ENCODE assay signal across 28 cellular contexts in the genomic region with DNA sequence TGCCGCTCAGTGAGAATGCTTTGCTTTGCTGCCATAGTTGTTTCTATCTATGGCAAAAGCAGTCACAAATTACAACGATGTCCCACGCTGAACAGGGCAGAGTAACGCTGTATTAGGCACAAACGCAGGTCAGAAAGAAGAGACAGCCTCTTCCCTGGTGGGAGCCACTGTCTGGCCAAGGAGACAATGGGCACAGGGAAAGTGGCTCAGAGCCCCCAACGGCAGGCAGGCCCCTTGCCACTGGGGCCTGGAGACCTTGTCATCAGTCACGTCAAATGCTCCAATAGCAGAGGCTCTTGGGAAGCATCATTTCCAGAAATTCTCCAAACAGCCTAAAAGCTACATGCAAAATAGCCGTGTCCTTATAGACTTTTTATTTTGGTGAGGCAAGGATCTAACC.
"Had no signal": no experiment of that assay in that cellular context is flagged by ENCODE, and none has a peak within 500 bp of the region (broad histone marks: within the 10 kb centered on the region; RNA-seq: fewer than 3 reads in every experiment).

No MANE protein-coding gene starts in this region.

- H3K27ac ChIP-seq: adrenal gland, body of pancreas, colonic mucosa had no signal

- H3K4me1 ChIP-seq: adrenal gland, body of pancreas, colonic mucosa had no signal

- DNase-seq: activated CD4-positive, alpha-beta memory T cell treated with anti-CD3 and anti-CD28 coated beads for 36 hours; activated CD4-positive, alpha-beta T cell treated with anti-CD3 and anti-CD28 coated beads for 36 hours; activated CD4-positive, alpha-beta T cell treated with anti-CD3 and anti-CD28 coated beads, Interleukin-2, amount 10 ng/mL, durations not matched to agents 24 days and 14 days; activated CD4-positive, CD25-positive, alpha-beta regulatory T cell; activated CD4-positive, CD25-positive, alpha-beta regulatory T cell treated with anti-CD3 and anti-CD28 coated beads, Interleukin-2, amount 50 U/mL, for 72 hours; activated CD8-positive, alpha-beta memory T cell treated with anti-CD3 and anti-CD28 coated beads, Interleukin-2, amount 10 ng/mL, durations not matched to agents 7 days and 5 days; activated CD8-positive, alpha-beta memory T cell treated with anti-CD3 and anti-CD28 coated beads, Interleukin-2, amount 50 U/mL, for 4 hours; activated CD8-positive, alpha-beta T cell treated with anti-CD3 and anti-CD28 coated beads, Interleukin-2, amount 10 ng/mL, durations not matched to agents 7 days and 5 days; activated effector memory CD4-positive, alpha-beta T cell treated with anti-CD3 and anti-CD28 coated beads, Interleukin-2, amount 50 U/mL, for 16 hours; activated naive CD4-positive, alpha-beta T cell treated with anti-CD3 and anti-CD28 coated beads for 36 hours; activated naive CD8-positive, alpha-beta T cell treated with anti-CD3 and anti-CD28 coated beads for 36 hours; activated naive CD8-positive, alpha-beta T cell treated with anti-CD3 and anti-CD28 coated beads, Interleukin-2, amount 50 U/mL, for 24 hours; activated T-cell treated with anti-CD3 and anti-CD28 coated beads, Interleukin-2, amount 50 U/mL, for 1 hour; activated T-cell treated with anti-CD3 and anti-CD28 coated beads, Interleukin-2, amount 50 U/mL, for 48 hours; adrenal gland; amygdala; body of pancreas; central memory CD4-positive, alpha-beta T cell; cerebellar nuclear complex; colonic mucosa; effector CD8-positive, alpha-beta T cell; foreskin fibroblast; T-helper 1 cell; T-helper 2 cell had no signal

- H3K27me3 ChIP-seq: colonic mucosa had no signal

- ATAC-seq: activated CD4-positive, alpha-beta T cell treated with anti-CD3 and anti-CD28 coated beads for 36 hours; activated CD8-positive, alpha-beta memory T cell treated with anti-CD3 and anti-CD28 coated beads, Interleukin-2, amount 10 ng/mL, durations not matched to agents 7 days and 5 days; activated CD8-positive, alpha-beta T cell treated with anti-CD3 and anti-CD28 coated beads, Interleukin-2, amount 10 ng/mL, durations not matched to agents 7 days and 5 days; activated naive CD8-positive, alpha-beta T cell treated with anti-CD3 and anti-CD28 coated beads, Interleukin-2, amount 50 U/mL, for 24 hours; body of pancreas; esophagus mucosa had no signal

- H3K4me3 Mint-ChIP-seq: activated CD4-positive, alpha-beta memory T cell treated with anti-CD3 and anti-CD28 coated beads for 36 hours; activated CD4-positive, alpha-beta T cell treated with anti-CD3 and anti-CD28 coated beads for 36 hours; activated CD4-positive, alpha-beta T cell treated with anti-CD3 and anti-CD28 coated beads, Interleukin-2, amount 10 ng/mL, durations not matched to agents 24 days and 14 days; activated CD8-positive, alpha-beta memory T cell treated with anti-CD3 and anti-CD28 coated beads, Interleukin-2, amount 10 ng/mL, durations not matched to agents 7 days and 5 days; activated CD8-positive, alpha-beta T cell treated with anti-CD3 and anti-CD28 coated beads, Interleukin-2, amount 10 ng/mL, durations not matched to agents 7 days and 5 days; activated naive CD4-positive, alpha-beta T cell treated with anti-CD3 and anti-CD28 coated beads for 36 hours; activated naive CD4-positive, alpha-beta T cell treated with anti-CD3 and anti-CD28 coated beads, Interleukin-2, amount 50 U/mL, for 24 hours; activated naive CD8-positive, alpha-beta T cell treated with anti-CD3 and anti-CD28 coated beads for 36 hours; activated naive CD8-positive, alpha-beta T cell treated with anti-CD3 and anti-CD28 coated beads, Interleukin-2, amount 50 U/mL, for 24 hours; activated T-helper 1 cell treated with anti-CD3 and anti-CD28 coated beads, Interleukin-12 subunit alpha, Interleukin-12 subunit beta, Interleukin-2, Interleukin-4 antibody, amounts not matched to agents 30 ng/mL and 10 ng/mL and 1 ng/mL, durations not matched to agents 14 hours and 24 hours and 36 hours had no signal

- H3K27me3 Mint-ChIP-seq: activated CD4-positive, alpha-beta T cell treated with anti-CD3 and anti-CD28 coated beads, Interleukin-2, amount 10 ng/mL, durations not matched to agents 24 days and 14 days; activated CD8-positive, alpha-beta memory T cell treated with anti-CD3 and anti-CD28 coated beads, Interleukin-2, amount 10 ng/mL, durations not matched to agents 7 days and 5 days had no signal

- H3K27ac Mint-ChIP-seq: activated CD4-positive, alpha-beta memory T cell treated with anti-CD3 and anti-CD28 coated beads for 36 hours; activated CD4-positive, alpha-beta T cell treated with anti-CD3 and anti-CD28 coated beads for 36 hours; activated CD4-positive, alpha-beta T cell treated with anti-CD3 and anti-CD28 coated beads, Interleukin-2, amount 10 ng/mL, durations not matched to agents 24 days and 14 days; activated CD8-positive, alpha-beta memory T cell treated with anti-CD3 and anti-CD28 coated beads, Interleukin-2, amount 10 ng/mL, durations not matched to agents 7 days and 5 days; activated CD8-positive, alpha-beta T cell treated with anti-CD3 and anti-CD28 coated beads, Interleukin-2, amount 10 ng/mL, durations not matched to agents 7 days and 5 days; activated naive CD4-positive, alpha-beta T cell treated with anti-CD3 and anti-CD28 coated beads for 36 hours; activated naive CD4-positive, alpha-beta T cell treated with anti-CD3 and anti-CD28 coated beads, Interleukin-2, amount 50 U/mL, for 24 hours; activated naive CD8-positive, alpha-beta T cell treated with anti-CD3 and anti-CD28 coated beads for 36 hours; activated naive CD8-positive, alpha-beta T cell treated with anti-CD3 and anti-CD28 coated beads, Interleukin-2, amount 50 U/mL, for 24 hours; activated T-helper 1 cell treated with anti-CD3 and anti-CD28 coated beads, Interleukin-12 subunit alpha, Interleukin-12 subunit beta, Interleukin-2, Interleukin-4 antibody, amounts not matched to agents 30 ng/mL and 10 ng/mL and 1 ng/mL, durations not matched to agents 14 hours and 24 hours and 36 hours; activated T-helper 2 cell treated with anti-CD3 and anti-CD28 coated beads, Interferon-gamma antibody, Interleukin-2, Interleukin-4, amounts not matched to agents 10 μg/mL and 5 μg/mL and 100 μg/mL, durations not matched to agents 14 hours and 24 hours and 36 hours had no signal

- H3K36me3 Mint-ChIP-seq: activated CD4-positive, alpha-beta memory T cell treated with anti-CD3 and anti-CD28 coated beads for 36 hours; activated CD8-positive, alpha-beta memory T cell treated with anti-CD3 and anti-CD28 coated beads, Interleukin-2, amount 10 ng/mL, durations not matched to agents 7 days and 5 days; activated naive CD4-positive, alpha-beta T cell treated with anti-CD3 and anti-CD28 coated beads, Interleukin-2, amount 50 U/mL, for 24 hours; activated naive CD8-positive, alpha-beta T cell treated with anti-CD3 and anti-CD28 coated beads for 36 hours had no signal

- H3K4me1 Mint-ChIP-seq: activated CD4-positive, alpha-beta T cell treated with anti-CD3 and anti-CD28 coated beads for 36 hours; activated CD4-positive, alpha-beta T cell treated with anti-CD3 and anti-CD28 coated beads, Interleukin-2, amount 10 ng/mL, durations not matched to agents 24 days and 14 days; activated CD8-positive, alpha-beta memory T cell treated with anti-CD3 and anti-CD28 coated beads, Interleukin-2, amount 10 ng/mL, durations not matched to agents 7 days and 5 days; activated naive CD4-positive, alpha-beta T cell treated with anti-CD3 and anti-CD28 coated beads, Interleukin-2, amount 50 U/mL, for 24 hours; activated naive CD8-positive, alpha-beta T cell treated with anti-CD3 and anti-CD28 coated beads for 36 hours; activated naive CD8-positive, alpha-beta T cell treated with anti-CD3 and anti-CD28 coated beads, Interleukin-2, amount 50 U/mL, for 24 hours had no signal

- H3K9me3 Mint-ChIP-seq: activated naive CD4-positive, alpha-beta T cell treated with anti-CD3 and anti-CD28 coated beads for 36 hours; activated naive CD4-positive, alpha-beta T cell treated with anti-CD3 and anti-CD28 coated beads, Interleukin-2, amount 50 U/mL, for 24 hours; activated naive CD8-positive, alpha-beta T cell treated with anti-CD3 and anti-CD28 coated beads, Interleukin-2, amount 50 U/mL, for 24 hours had no signal

- H3K4me3 ChIP-seq: adrenal gland, body of pancreas, colonic mucosa had no signal

- H3K36me3 ChIP-seq: adrenal gland, colonic mucosa had no signal

- H3K9me3 ChIP-seq: adrenal gland, colonic mucosa had no signal
